ENCODE assay signal across 10 cellular contexts in genomic region chrX:44400588-44400987, GRCh38. TPM values are rescaled to one million over a fixed set of nuclear protein-coding genes. Genes with fewer than 3 reads are reported as not detected.
DNase-seq lines count a peak whose midpoint lies in the region; ATAC-seq and TF ChIP-seq lines count a peak whose summit lies in the region.
"Had no signal": no experiment of that assay in that cellular context is flagged by ENCODE, and none has a peak within 500 bp of the region (broad histone marks: within the 10 kb centered on the region; RNA-seq: fewer than 3 reads in every experiment).

No MANE protein-coding gene starts in this region.

- H3K4me3 Mint-ChIP-seq in T-cell (no peak overlapping the region), neural progenitor cell (no peak overlapping the region)

- no peaks in the 10 kb centered on the region for H3K9me3 ChIP-seq in testis
- no peaks in the 10 kb centered on the region for H3K9me3 ChIP-seq in neural progenitor cell (ENCODE audit: low read depth)

- TF ChIP-seq CTCF in testis (IDR thresholded peaks at IDR 0.05) (no peak), neural progenitor cell (IDR thresholded peaks at IDR 0.05) (no peak)

- POLR2A ChIA-PET in T-cell (lab: Charles Lee), result no interaction called here

- H3K27me3 Mint-ChIP-seq in T-cell (peaks cover 0 to 9% of the 10 kb centered on the region in 2 donors), neural progenitor cell (ENCODE audit: insufficient read depth, low read depth) (no peaks in the 10 kb centered on the region)

- no peaks in the 10 kb centered on the region for H3K79me2 ChIP-seq in neural progenitor cell (ENCODE audit: low read depth)

- H3K27ac Mint-ChIP-seq in T-cell (no peak overlapping the region), neural progenitor cell (no peak overlapping the region)

- DNase-seq in activated T-cell treated with anti-CD3 and anti-CD28 coated beads for 48 hours (ENCODE audit: low read depth) (peak; percentile 15), activated T-cell treated with anti-CD3 and anti-CD28 coated beads for 4 hours (no peak), iris pigment epithelial cell (ENCODE audit: low read depth) (peak; percentile 95), testis (peak; percentile 13), T-cell (no peak), T-helper 9 cell (no peak), neural progenitor cell (ENCODE audit: low spot score) (no peak)
- peak; percentile 62 to 63 for DNase-seq in activated T-cell treated with anti-CD3 and anti-CD28 coated beads, Interleukin-2, amount 50 U/mL, for 48 hours
- DNase-seq: KBM-7 had no signal

- no peak for ATAC-seq in T-cell (replicated peaks in 1 of 4)

- CTCF ChIA-PET in T-cell (lab: Charles Lee), result no interaction called here

- no peaks in the 10 kb centered on the region for H3K4me1 ChIP-seq in testis
- H3K4me1 ChIP-seq in neural progenitor cell, result peaks cover 3% of the 10 kb centered on the region

- no peaks in the 10 kb centered on the region for H3K36me3 ChIP-seq in testis (ENCODE audit: low read depth, missing control alignments)
- H3K36me3 ChIP-seq in neural progenitor cell, result no peaks in the 10 kb centered on the region
- H3K36me3 ChIP-seq: cardiac muscle cell had no signal

- H3K4me2 ChIP-seq in neural progenitor cell, result no peak overlapping the region

- no peaks in the 10 kb centered on the region for H3K4me1 Mint-ChIP-seq in T-cell
- no peaks in the 10 kb centered on the region for H3K4me1 Mint-ChIP-seq in neural progenitor cell

- intact Hi-C loops in testis (cut with DNase I; ENCODE audit: low total_unique reads), result no loop called here

- H4K20me1 ChIP-seq in neural progenitor cell (ENCODE audit: low read depth), result no peaks in the 10 kb centered on the region

- H3K36me3 Mint-ChIP-seq in T-cell, result no peaks in the 10 kb centered on the region
- no peaks in the 10 kb centered on the region for H3K36me3 Mint-ChIP-seq in neural progenitor cell

- no peaks in the 10 kb centered on the region for H3F3A ChIP-seq in neural progenitor cell (ENCODE audit: low read depth)

- no peak for TF ChIP-seq POLR2A in testis (IDR thresholded peaks at IDR 0.05)

- H3K27me3 ChIP-seq in testis, result no peaks in the 10 kb centered on the region
- H3K27me3 ChIP-seq in neural progenitor cell, result no peaks in the 10 kb centered on the region
- H3K27me3 ChIP-seq: cardiac muscle cell had no signal

- WGBS in testis, 2 donors, result 36 to 38% methylated on average over 4 of the region's 4 CpGs

- no peaks in the 10 kb centered on the region for H3K9me3 Mint-ChIP-seq in T-cell
- H3K9me3 Mint-ChIP-seq in neural progenitor cell, result peaks cover 8% of the 10 kb centered on the region

- no peak overlapping the region for H2AFZ ChIP-seq in neural progenitor cell (replicated peaks)

- H3K9ac ChIP-seq in neural progenitor cell, result no peak overlapping the region

- H3K4me3 ChIP-seq in testis (no peak overlapping the region), neural progenitor cell (no peak overlapping the region)
- H3K4me3 ChIP-seq: cardiac muscle cell had no signal

- H3K27ac ChIP-seq in testis (no peak overlapping the region), neural progenitor cell (no peak overlapping the region)
- H3K27ac ChIP-seq: cardiac muscle cell had no signal

RNA-seq across cellular contexts. Expression of gene EFHC2, which starts 57.1 kb away (rescaled TPM):
- 10 to 100 TPM in 1 of 2 donors, 1 to 10 TPM in 1; 8.2 to 14.4 TPM for total RNA-seq in testis
- polyA plus RNA-seq in testis (ENCODE audit: insufficient read depth, low read depth, low replicate concordance), result 17.3 TPM
- total RNA-seq in T-cell, result 1 to 10 TPM; 1.1 to 3.5 (median 2.0) TPM
- total RNA-seq in neural progenitor cell (ENCODE audit: low replicate concordance), result 1.7 and 3.2 TPM in 2 replicates

Comparison
In these comparisons a context has a peak if more than half of its experiments do, and no peak if none do; other contexts are left out.
1. DNase-seq: peak in activated T-cell treated with anti-CD3 and anti-CD28 coated beads for 48 hours (single experiment), activated T-cell treated with anti-CD3 and anti-CD28 coated beads, Interleukin-2, amount 50 U/mL, for 48 hours (2 of 2), iris pigment epithelial cell (single experiment) and testis (single experiment); none in activated T-cell treated with anti-CD3 and anti-CD28 coated beads for 4 hours (single experiment), T-cell (0 of 34), T-helper 9 cell (single experiment) and neural progenitor cell (single experiment).